In the genomic region with DNA sequence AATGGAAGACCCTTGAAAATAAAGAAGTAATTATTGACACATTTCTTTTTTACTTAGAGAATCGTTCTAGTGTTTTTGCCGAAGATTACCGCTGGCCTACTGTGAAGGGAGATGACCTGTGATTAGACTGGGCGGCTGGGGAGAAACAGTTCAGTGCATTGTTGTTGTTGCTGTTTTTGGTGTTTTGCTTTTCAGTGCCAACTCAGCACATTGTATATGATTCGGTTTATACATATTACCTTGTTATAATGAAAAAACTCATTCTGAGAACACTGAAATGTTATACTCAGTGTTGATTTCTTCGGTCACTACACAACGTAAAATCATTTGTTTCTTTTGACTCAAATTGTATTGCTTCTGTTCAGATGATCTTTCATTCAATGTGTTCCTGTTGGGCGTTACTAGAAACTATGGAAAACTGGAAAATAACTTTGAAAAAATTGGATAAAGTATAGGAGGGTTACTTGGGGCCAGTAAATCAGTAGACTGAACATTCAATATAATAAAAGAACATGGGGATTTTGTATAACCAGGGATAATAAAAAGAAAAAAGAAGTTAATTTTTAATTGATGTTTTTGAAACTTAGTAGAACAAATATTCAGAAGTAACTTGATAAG, we compare ENCODE assay signal across 14 cellular contexts. TPM values are rescaled to one million over a fixed set of nuclear protein-coding genes. Genes with fewer than 3 reads are reported as not detected.
DNase-seq lines count a peak whose midpoint lies in the region; ATAC-seq and TF ChIP-seq lines count a peak whose summit lies in the region.
"Had no signal": no experiment of that assay in that cellular context is flagged by ENCODE, and none has a peak within 500 bp of the region (broad histone marks: within the 10 kb centered on the region; RNA-seq: fewer than 3 reads in every experiment).

No MANE protein-coding gene starts in this region.

- peak overlapping the region; percentile 75 to 99 (median 95); a peak in 19 of 20 replicates for H3K4me3 ChIP-seq in BLaER1 treated with 17β-estradiol and CSF1 and Interleukin-3, amounts not matched to agents 10 nM and 100 nM
- H3K4me3 ChIP-seq in GM12864 (ENCODE audit: low read depth, low read length) (peak overlapping the region; percentile 94), iPS-18a (ENCODE audit: low read length) (peak overlapping the region; percentile 87)
- H3K4me3 ChIP-seq: lung, stomach had no signal

- H3K27ac ChIP-seq in BLaER1 treated with 17β-estradiol and CSF1 and Interleukin-3, amounts not matched to agents 10 nM and 100 nM = peak overlapping the region in 10 of 11 experiments; percentile 53 to 99 (median 96); a peak in 20 of 22 replicates
- no peak overlapping the region for H3K27ac ChIP-seq in iPS-18a (ENCODE audit: low read length)
- H3K27ac ChIP-seq: stomach had no signal

- peaks cover 0 to 47% (median 35%) of the 10 kb centered on the region in 11 experiments; a peak in 19 of 22 replicates for H4K20me1 ChIP-seq in BLaER1 treated with 17β-estradiol and CSF1 and Interleukin-3, amounts not matched to agents 10 nM and 100 nM

- H3K27ac Mint-ChIP-seq in T-helper 17 cell = peak overlapping the region; percentile 74
- H3K27ac Mint-ChIP-seq: progenitor cell of endocrine pancreas had no signal

- no peak for TF ChIP-seq CTCF in GM12864 (IDR thresholded peaks at IDR 0.05; ENCODE audit: low read depth, low read length, missing control alignments)

- peaks cover 41% of the 10 kb centered on the region for H3K4me1 Mint-ChIP-seq in T-helper 17 cell

- peak overlapping the region; percentile 73 for H3K4me3 Mint-ChIP-seq in T-helper 17 cell

- H3K9me3 ChIP-seq in BLaER1 treated with 17β-estradiol and CSF1 and Interleukin-3, amounts not matched to agents 10 nM and 100 nM (replicated peaks in 1 of 11) = no peaks in the 10 kb centered on the region
- H3K9me3 ChIP-seq in T-helper 17 cell (ENCODE audit: control insufficient read depth, low read length, poor library complexity, severe bottlenecking) = no peaks in the 10 kb centered on the region
- H3K9me3 ChIP-seq in iPS-18a (ENCODE audit: control insufficient read depth, low read depth, low read length) = no peaks in the 10 kb centered on the region
- H3K9me3 ChIP-seq: stomach had no signal

- no peaks in the 10 kb centered on the region for H3K27me3 ChIP-seq in BLaER1 treated with 17β-estradiol and CSF1 and Interleukin-3, amounts not matched to agents 10 nM and 100 nM
- H3K27me3 ChIP-seq in iPS-18a (ENCODE audit: control insufficient read depth, insufficient read depth, low read length) = peaks cover 13% of the 10 kb centered on the region

- H3K36me3 Mint-ChIP-seq in T-helper 17 cell (ENCODE audit: low read depth) = peaks cover 6% of the 10 kb centered on the region

- no peak for ATAC-seq in T-helper 17 cell
- ATAC-seq in GM18502 (IDR thresholded peaks at IDR 0.05; ENCODE audit: poor library complexity, unreplicated experiment) = no peak
- ATAC-seq in GM18907 (IDR thresholded peaks at IDR 0.05; ENCODE audit: unreplicated experiment) = no peak
- no peak for ATAC-seq in HG02840 (IDR thresholded peaks at IDR 0.05; ENCODE audit: low FRiP score, unreplicated experiment)

- peaks cover 51 to 80% (median 65%) of the 10 kb centered on the region in 10 experiments for H3K4me1 ChIP-seq in BLaER1 treated with 17β-estradiol and CSF1 and Interleukin-3, amounts not matched to agents 10 nM and 100 nM
- H3K4me1 ChIP-seq in iPS-18a (ENCODE audit: control insufficient read depth, low read depth, low read length) = peaks cover 35% of the 10 kb centered on the region

- peak overlapping the region; percentile 93 to 99 (median 98); a peak in 21 of 22 replicates for H3K9ac ChIP-seq in BLaER1 treated with 17β-estradiol and CSF1 and Interleukin-3, amounts not matched to agents 10 nM and 100 nM
- no peak overlapping the region for H3K9ac ChIP-seq in iPS-18a (ENCODE audit: low read length)

- DNase-seq in GM12864 (ENCODE audit: low read depth) (no peak), T-helper 17 cell (no peak), activated gamma-delta T cell treated with Interleukin-2 at 50 U/mL for 16 hours (no peak)
- DNase-seq: glutamatergic neuron; NCI-H1048; stimulated activated CD4-positive, alpha-beta T cell treated with anti-CD3 and anti-CD28 coated beads, Interleukin-1b, Interleukin-23, amount 100 ng/mL, for 48 hours; stomach had no signal

- no peaks in the 10 kb centered on the region for H3K27me3 Mint-ChIP-seq in T-helper 17 cell

- peaks cover 4 to 38% (median 24%) of the 10 kb centered on the region in 11 experiments; a peak in 20 of 22 replicates for H3K36me3 ChIP-seq in BLaER1 treated with 17β-estradiol and CSF1 and Interleukin-3, amounts not matched to agents 10 nM and 100 nM
- peaks cover 25% of the 10 kb centered on the region for H3K36me3 ChIP-seq in iPS-18a (ENCODE audit: control insufficient read depth, low read depth, low read length)

- peak overlapping the region; percentile 66 to 96 (median 87) for H3K4me2 ChIP-seq in BLaER1 treated with 17β-estradiol and CSF1 and Interleukin-3, amounts not matched to agents 10 nM and 100 nM

RNA-seq across cellular contexts. Expression of gene PMAIP1, which starts 3.3 kb away (rescaled TPM):
- 100 to 1,000 TPM; 111 to 139 TPM for total RNA-seq in T-helper 17 cell
